1 cellular context compared by ENCODE assay signal in the genomic region with DNA sequence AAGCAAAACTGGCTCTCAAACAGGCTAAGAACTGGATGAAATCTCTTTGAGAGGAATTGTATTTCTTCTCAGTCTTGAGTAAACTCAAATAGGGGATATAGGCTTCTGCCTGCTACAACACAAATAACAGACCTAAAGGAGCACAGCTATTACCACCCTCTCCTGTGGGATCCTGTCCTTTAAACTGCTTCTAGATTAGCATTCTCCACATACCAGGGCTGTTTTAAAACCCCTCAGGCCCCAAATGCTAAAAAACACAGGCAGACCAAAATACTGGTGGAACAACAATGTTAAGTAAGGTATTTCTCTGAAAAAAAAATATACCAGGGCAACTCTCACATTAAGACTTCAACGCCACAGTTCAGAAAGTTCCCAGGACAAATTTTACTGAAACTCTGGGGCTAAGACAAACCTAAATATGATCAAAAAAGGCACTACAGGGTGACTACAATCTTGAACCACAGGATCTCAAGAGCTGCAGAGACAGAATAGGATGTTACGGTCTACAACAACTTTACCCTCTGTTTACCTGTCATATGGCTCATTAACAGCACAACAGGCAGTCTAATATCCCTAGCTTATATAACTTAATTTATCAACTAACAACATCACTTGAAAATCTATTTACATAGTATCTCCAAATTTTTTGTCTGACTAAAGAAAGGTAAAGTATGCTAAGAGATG.
TF ChIP-seq lines count a peak whose summit lies in the region.

No MANE protein-coding gene starts in this region.

TF ChIP-seq in H1, 55 proteins besides CTCF, POLR2A, EP300 and RAD21:
- TF ChIP-seq NRF1 (IDR thresholded peaks at IDR 0.05; ENCODE audit: low read depth, low read length) (no peak), ATF2 (IDR thresholded peaks at IDR 0.05; ENCODE audit: low read length) (no peak), ASH2L (IDR thresholded peaks at IDR 0.05; ENCODE audit: low read length) (peak; percentile 41), SIX5 (IDR thresholded peaks at IDR 0.05; ENCODE audit: low read depth, low read length) (no peak), SP1 (IDR thresholded peaks at IDR 0.05; ENCODE audit: low read depth, low read length) (peak; percentile 72), TEAD4 (IDR thresholded peaks at IDR 0.05; ENCODE audit: low read depth, low read length) (peak; percentile 86)
